1 cellular context compared by ENCODE assay signal in genomic region chr9:77690723-77691122, GRCh38. TPM values are rescaled to one million over a fixed set of nuclear protein-coding genes. Genes with fewer than 3 reads are reported as not detected.
"Had no signal": no experiment of that assay in that cellular context is flagged by ENCODE, and none has a peak within 500 bp of the region (broad histone marks: within the 10 kb centered on the region; RNA-seq: fewer than 3 reads in every experiment).

No MANE protein-coding gene starts in this region.

RNA-seq across cellular contexts. Expression of gene GNA14, which starts 42.6 kb away (rescaled TPM):
- total RNA-seq: osteocyte had no signal
